ENCODE assay signal across 8 cellular contexts in genomic region chr6:34425498-34426410, GRCh38.
A peak's percentile ranks its signal among the peaks of the same experiment; 100 is the strongest.
DNase-seq lines count a peak whose midpoint lies in the region; ATAC-seq and TF ChIP-seq lines count a peak whose summit lies in the region.

TSS of gene RPS10 (minus strand) at chr6:34426069. CDS start at chr6:34425221, 848 bp downstream.

- ATAC-seq in HG03457 (IDR thresholded peaks at IDR 0.05; ENCODE audit: unreplicated experiment), result peak; percentile 61

- DNase-seq in AG09319 (ENCODE audit: extremely low read depth, low read depth) (peak; percentile 84), GM19238 (ENCODE audit: insufficient read length, low spot score) (peak; percentile 96), NCI-H526 treated with DMSO at 0.1 percent for 48 hours (lab: John Stamatoyannopoulos, UW) (peak; percentile 79), kidney glomerular epithelial cell (lab: John Stamatoyannopoulos, UW) (peak; percentile 91)
- DNase-seq in activated CD4-positive, alpha-beta T cell treated with anti-CD3 and anti-CD28 coated beads for 48 hours, result peak; percentile 94
- peak; percentile 83 to 88 for DNase-seq in stimulated activated CD4-positive, alpha-beta T cell treated with anti-CD3 and anti-CD28 coated beads, Interleukin-15, amount 100 ng/mL, for 48 hours (ENCODE audit: low read depth in 2 of 2)

- TF ChIP-seq CTCF in AG09319 (IDR thresholded peaks at IDR 0.05; ENCODE audit: low read depth, low read length), result no peak; the same call in 1 of the 2 replicates

- H3K27ac ChIP-seq in cingulate gyrus (ENCODE audit: low read depth, low read length), result peak within 1 kb of the TSS; percentile 72

Comparison
In these comparisons a context has a peak if more than half of its experiments do, and no peak if none do; other contexts are left out.
1. Peak in every context shown above with its lines: DNase-seq, ATAC-seq and H3K27ac ChIP-seq.